In the genomic region with DNA sequence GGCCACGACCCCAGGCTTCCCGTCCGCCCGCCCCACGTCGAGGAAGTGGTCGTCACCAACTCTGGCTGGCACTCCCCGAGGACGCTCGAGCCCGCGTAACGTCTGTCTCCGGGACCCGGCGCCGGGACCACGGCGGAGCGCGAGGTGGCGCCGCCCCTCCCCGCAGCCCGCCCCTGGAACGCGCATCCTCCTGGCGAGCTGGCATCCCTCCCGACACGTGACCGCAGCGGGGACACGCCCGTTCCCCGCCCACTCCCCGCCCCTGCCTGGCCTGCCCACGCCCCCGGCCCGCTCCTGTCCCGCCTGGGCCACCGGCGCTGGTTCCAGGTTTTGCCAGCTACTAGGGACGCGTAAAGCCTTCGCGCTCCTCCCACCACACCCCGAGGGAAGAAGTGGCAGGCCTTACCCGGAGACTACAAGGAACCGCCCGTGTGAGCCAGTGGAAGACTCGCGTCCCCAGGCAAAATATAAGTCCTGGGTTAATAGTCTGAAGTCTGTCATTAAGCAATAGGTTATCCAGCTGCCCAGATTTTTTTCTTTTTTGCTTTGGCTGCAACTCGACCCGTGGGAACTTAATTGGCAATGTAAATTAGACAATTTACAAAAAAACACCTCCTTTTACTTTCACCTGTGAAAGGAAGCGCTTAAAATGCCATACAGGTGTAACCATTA, we compare ENCODE assay signal across 8 cellular contexts. TPM values are rescaled to one million over a fixed set of nuclear protein-coding genes. Genes with fewer than 3 reads are reported as not detected.
DNase-seq lines count a peak whose midpoint lies in the region; ATAC-seq and TF ChIP-seq lines count a peak whose summit lies in the region.

A gene (minus strand): TSS at position 131 of the 672 bp plus-strand sequence. CDS start 20,291 bp downstream, outside the sequence.

- no peaks in the 10 kb centered on the region for H3K9me3 Mint-ChIP-seq in activated T-helper 1 cell treated with anti-CD3 and anti-CD28 coated beads, Interleukin-12 subunit alpha, Interleukin-12 subunit beta, Interleukin-2, Interleukin-4 antibody, amounts not matched to agents 30 ng/mL and 10 ng/mL and 1 ng/mL, durations not matched to agents 14 hours and 24 hours and 36 hours

- peak within 1 kb of the TSS; percentile 73 for H3K9ac ChIP-seq in mucosa of stomach (ENCODE audit: low read length)

- H3K4me1 Mint-ChIP-seq in activated T-helper 1 cell treated with anti-CD3 and anti-CD28 coated beads, Interleukin-12 subunit alpha, Interleukin-12 subunit beta, Interleukin-2, Interleukin-4 antibody, amounts not matched to agents 30 ng/mL and 10 ng/mL and 1 ng/mL, durations not matched to agents 14 hours and 24 hours and 36 hours (ENCODE audit: low read depth): peaks cover 12% of the 10 kb centered on the region

- H3K27ac Mint-ChIP-seq in activated T-helper 1 cell treated with anti-CD3 and anti-CD28 coated beads, Interleukin-12 subunit alpha, Interleukin-12 subunit beta, Interleukin-2, Interleukin-4 antibody, amounts not matched to agents 30 ng/mL and 10 ng/mL and 1 ng/mL, durations not matched to agents 14 hours and 24 hours and 36 hours: peak within 1 kb of the TSS; percentile 45

- H3K4me3 Mint-ChIP-seq in activated T-helper 1 cell treated with anti-CD3 and anti-CD28 coated beads, Interleukin-12 subunit alpha, Interleukin-12 subunit beta, Interleukin-2, Interleukin-4 antibody, amounts not matched to agents 30 ng/mL and 10 ng/mL and 1 ng/mL, durations not matched to agents 14 hours and 24 hours and 36 hours: peak within 1 kb of the TSS; percentile 83

- H3K4me1 ChIP-seq in esophagus muscularis mucosa: peaks cover 6 to 16% (median 14%) of the 10 kb centered on the region in 4 donors
- H3K4me1 ChIP-seq in mucosa of stomach (ENCODE audit: control insufficient read depth, insufficient read depth, low read length): peaks cover 6% of the 10 kb centered on the region

- peak; percentile 20 for TF ChIP-seq POLR2A in esophagus muscularis mucosa (IDR thresholded peaks at IDR 0.05; ENCODE audit: low read depth)

- H3K9me3 ChIP-seq in esophagus muscularis mucosa: no peaks in the 10 kb centered on the region
- no peaks in the 10 kb centered on the region for H3K9me3 ChIP-seq in mucosa of stomach (ENCODE audit: control insufficient read depth, low read length)

- TF ChIP-seq EP300 in esophagus muscularis mucosa (IDR thresholded peaks at IDR 0.05): no peak

- 25% methylated on average over 5 of the region's 55 CpGs for WGBS in esophagus muscularis mucosa

- H3K27me3 ChIP-seq in esophagus muscularis mucosa (no peaks in the 10 kb centered on the region), mucosa of stomach (ENCODE audit: control insufficient read depth, insufficient read depth, low read length) (no peaks in the 10 kb centered on the region)

- no peaks in the 10 kb centered on the region for H3K36me3 ChIP-seq in esophagus muscularis mucosa
- H3K36me3 ChIP-seq in mucosa of stomach (ENCODE audit: control insufficient read depth, insufficient read depth, low read length): no peaks in the 10 kb centered on the region

- no peaks in the 10 kb centered on the region for H3K36me3 Mint-ChIP-seq in activated T-helper 1 cell treated with anti-CD3 and anti-CD28 coated beads, Interleukin-12 subunit alpha, Interleukin-12 subunit beta, Interleukin-2, Interleukin-4 antibody, amounts not matched to agents 30 ng/mL and 10 ng/mL and 1 ng/mL, durations not matched to agents 14 hours and 24 hours and 36 hours (ENCODE audit: low read depth)

- H3K27me3 Mint-ChIP-seq in activated T-helper 1 cell treated with anti-CD3 and anti-CD28 coated beads, Interleukin-12 subunit alpha, Interleukin-12 subunit beta, Interleukin-2, Interleukin-4 antibody, amounts not matched to agents 30 ng/mL and 10 ng/mL and 1 ng/mL, durations not matched to agents 14 hours and 24 hours and 36 hours (ENCODE audit: insufficient read depth): peaks cover 22% of the 10 kb centered on the region

- peak within 1 kb of the TSS; percentile 74 to 88 (median 76) for H3K4me3 ChIP-seq in esophagus muscularis mucosa
- peak within 1 kb of the TSS; percentile 67 for H3K4me3 ChIP-seq in mucosa of stomach (ENCODE audit: low read length)

- TF ChIP-seq CTCF in esophagus muscularis mucosa (IDR thresholded peaks at IDR 0.05): no peak

- peak; percentile 96 for DNase-seq in Kasumi-1 (lab: John Stamatoyannopoulos, UW)
- peak; percentile 93 for DNase-seq in RKO (ENCODE audit: low spot score)
- DNase-seq in activated T-helper 1 cell treated with anti-CD3 and anti-CD28 coated beads, Interleukin-12 subunit alpha, Interleukin-12 subunit beta, Interleukin-2, Interleukin-4 antibody, amounts not matched to agents 30 ng/mL and 10 ng/mL and 1 ng/mL, durations not matched to agents 14 hours and 24 hours and 36 hours (ENCODE audit: low spot score): peak; percentile 58
- DNase-seq in esophagus muscularis mucosa (ENCODE audit: extremely low spot score): peak; percentile 96
- peak; percentile 69 for DNase-seq in stimulated activated CD8-positive, alpha-beta memory T cell treated with anti-CD3 and anti-CD28 coated beads, Interleukin-4, amount 100 ng/mL, for 24 hours (ENCODE audit: low read depth)

- peak within 1 kb of the TSS; percentile 78 to 90 (median 86) for H3K27ac ChIP-seq in esophagus muscularis mucosa (replicated peaks in 1 of 4)

- ATAC-seq in GM18502 (IDR thresholded peaks at IDR 0.05; ENCODE audit: poor library complexity, unreplicated experiment) (peak; percentile 73), GM21619 (IDR thresholded peaks at IDR 0.05; ENCODE audit: unreplicated experiment) (no peak)

- intact Hi-C loops in activated T-helper 1 cell treated with anti-CD3 and anti-CD28 coated beads, Interleukin-12 subunit alpha, Interleukin-12 subunit beta, Interleukin-2, Interleukin-4 antibody, amounts not matched to agents 30 ng/mL and 10 ng/mL and 1 ng/mL, durations not matched to agents 14 hours and 24 hours and 36 hours (cut with micrococcal nuclease): loop anchor here (1.0 kb wide), 2 partner anchors 16 to 29 kb away; no protein-coding TSS in a partner anchor
- intact Hi-C loops in esophagus muscularis mucosa (cut with DNase I): no loop called here

RNA-seq across cellular contexts. Expression of the gene that starts here (rescaled TPM):
- total RNA-seq in activated T-helper 1 cell treated with anti-CD3 and anti-CD28 coated beads, Interleukin-12 subunit alpha, Interleukin-12 subunit beta, Interleukin-2, Interleukin-4 antibody, amounts not matched to agents 30 ng/mL and 10 ng/mL and 1 ng/mL, durations not matched to agents 14 hours and 24 hours and 36 hours: 2.2 and 2.5 TPM in 2 replicates
- total RNA-seq in esophagus muscularis mucosa: 100 to 1,000 TPM in 2 of 4 donors, 10 to 100 TPM in 2; 78.2 to 126 (median 101) TPM

Comparison
In these comparisons a context has a peak if more than half of its experiments do, and no peak if none do; other contexts are left out.
1. RNA of the gene that starts here (total RNA-seq): 78.2 to 126 TPM in esophagus muscularis mucosa; 2.2 to 2.5 TPM in activated T-helper 1 cell treated with anti-CD3 and anti-CD28 coated beads, Interleukin-12 subunit alpha, Interleukin-12 subunit beta, Interleukin-2, Interleukin-4 antibody, amounts not matched to agents 30 ng/mL and 10 ng/mL and 1 ng/mL, durations not matched to agents 14 hours and 24 hours and 36 hours; every median in the first group is over 10 times any median in the second.
2. Peak in every context shown above with its lines, with median percentiles within 50 percentile points of each other: DNase-seq.